In genomic region chr4:1238676-1239000, GRCh38 we compare ENCODE assay signal across 18 cellular contexts. TPM values are rescaled to one million over a fixed set of nuclear protein-coding genes. Genes with fewer than 3 reads are reported as not detected.
DNase-seq lines count a peak whose midpoint lies in the region; ATAC-seq and TF ChIP-seq lines count a peak whose summit lies in the region.
"Had no signal": no experiment of that assay in that cellular context is flagged by ENCODE, and none has a peak within 500 bp of the region (broad histone marks: within the 10 kb centered on the region; RNA-seq: fewer than 3 reads in every experiment).

No MANE protein-coding gene starts in this region.

- intact Hi-C loops in left lung (cut with DNase I): no loop called here
- intact Hi-C loops in sigmoid colon (cut with DNase I): no loop called here

- ATAC-seq in left lung: no peak
- ATAC-seq in HG03442 (IDR thresholded peaks at IDR 0.05; ENCODE audit: unreplicated experiment): no peak
- ATAC-seq: stimulated activated naive CD8-positive, alpha-beta T cell treated with anti-CD3 and anti-CD28 coated beads, Interleukin-15, Interleukin-2, amounts not matched to agents 100 U/mL and 50 U/mL, for 24 hours had no signal

- TF ChIP-seq EP300 in sigmoid colon (IDR thresholded peaks at IDR 0.05): no peak

- H3K27me3 ChIP-seq in GM06990 (replicated peaks; ENCODE audit: control insufficient read depth, insufficient read depth, low read length) (no peaks in the 10 kb centered on the region), H7 (ENCODE audit: control insufficient read depth, insufficient read depth, low read length) (no peaks in the 10 kb centered on the region), left lung (no peaks in the 10 kb centered on the region), sigmoid colon (no peaks in the 10 kb centered on the region)
- H3K27me3 ChIP-seq: hepatocyte, tibial nerve had no signal

- no peak for TF ChIP-seq CTCF in GM06990 (IDR thresholded peaks at IDR 0.05; ENCODE audit: insufficient read depth, low read length, poor library complexity, severe bottlenecking)
- TF ChIP-seq CTCF in left lung (IDR thresholded peaks at IDR 0.05): no peak
- TF ChIP-seq CTCF in sigmoid colon (IDR thresholded peaks at IDR 0.05): no peak

- TF ChIP-seq POLR2A in sigmoid colon (IDR thresholded peaks at IDR 0.05): no peak

- H3K9me3 ChIP-seq in left lung (no peaks in the 10 kb centered on the region), sigmoid colon (no peaks in the 10 kb centered on the region)
- H3K9me3 ChIP-seq: tibial nerve had no signal

- H3K36me3 ChIP-seq in GM06990 (ENCODE audit: control insufficient read depth, insufficient read depth, low read length): peaks cover 40% of the 10 kb centered on the region
- H3K36me3 ChIP-seq in H7 (replicated peaks; ENCODE audit: control insufficient read depth, insufficient read depth, low read length): peaks cover 14% of the 10 kb centered on the region
- peaks cover 0 to 67% of the 10 kb centered on the region in 2 donors for H3K36me3 ChIP-seq in left lung
- peaks cover 0 to 73% (median 50%) of the 10 kb centered on the region in 4 donors for H3K36me3 ChIP-seq in sigmoid colon

- WGBS in sigmoid colon, 2 donors: 95 to 96% methylated on average over 12 of the region's 12 CpGs

- no peak overlapping the region for H3K4me3 ChIP-seq in GM06990 (replicated peaks; ENCODE audit: low read depth, low read length)
- H3K4me3 ChIP-seq in H7 (ENCODE audit: insufficient read depth, low read depth, low read length): no peak overlapping the region
- H3K4me3 ChIP-seq in left lung: no peak overlapping the region
- H3K4me3 ChIP-seq in sigmoid colon: no peak overlapping the region
- H3K4me3 ChIP-seq: hepatocyte, skin epidermis, tibial nerve had no signal

- peaks cover 12 to 38% of the 10 kb centered on the region in 2 donors for H3K4me1 ChIP-seq in left lung
- H3K4me1 ChIP-seq in sigmoid colon: peaks cover 0 to 42% (median 32%) of the 10 kb centered on the region in 4 donors
- H3K4me1 ChIP-seq: parathyroid adenoma had no signal

- H3K27ac ChIP-seq in left lung (no peak overlapping the region), sigmoid colon (no peak overlapping the region)
- H3K27ac ChIP-seq: epithelial cell of prostate, hepatocyte, parathyroid adenoma had no signal

- DNase-seq in GM06990 (ENCODE audit: extremely low read depth, insufficient read length) (peak; percentile 11), H7 (peak; percentile 57), left lung (peak; percentile 20 to 54), sigmoid colon (peak; percentile 54), AG08395 (ENCODE audit: low spot score) (no peak), SHP77 (lab: John Stamatoyannopoulos, UW) (no peak)
- DNase-seq: activated CD4-positive, alpha-beta T cell treated with anti-CD3 and anti-CD28 coated beads for 1 hour; NCI-H1105 treated with DMSO at 0.1 percent for 48 hours; NCI-H2081 treated with DMSO at 0.1 percent for 48 hours; stimulated activated CD4-positive, alpha-beta T cell treated with anti-CD3 and anti-CD28 coated beads, Interleukin-2, amount 100 ng/mL, for 48 hours; stimulated activated naive CD8-positive, alpha-beta T cell treated with anti-CD3 and anti-CD28 coated beads, Interleukin-15, Interleukin-2, amounts not matched to agents 100 U/mL and 50 U/mL, for 24 hours; SW 1271 had no signal

RNA-seq across cellular contexts. Expression of gene CTBP1, which starts 10.3 kb away (rescaled TPM):
- 267 and 360 TPM in 2 replicates for total RNA-seq in H7 (2014; rRNA removed; shearing (Covaris generic))
- total RNA-seq in left lung (100 to 1,000 TPM; 146 to 167 TPM), sigmoid colon (100 to 1,000 TPM in 3 of 4 donors, 10 to 100 TPM in 1; 98.9 to 160 (median 129) TPM)
- polyA plus RNA-seq in sigmoid colon: 100 to 1,000 TPM in 1 of 3 donors, 10 to 100 TPM in 2; 67.9 to 162 (median 71.4) TPM

RNA-seq across cellular contexts. Expression of gene MAEA, which starts 51.1 kb away (rescaled TPM):
- total RNA-seq in H7 (2014; rRNA removed; shearing (Covaris generic)): 65.4 and 80.6 TPM in 2 replicates
- total RNA-seq in left lung (10 to 100 TPM; 43.8 to 56.3 TPM), sigmoid colon (10 to 100 TPM; 44.2 to 56.2 (median 49.6) TPM)
- 10 to 100 TPM; 51.1 to 89.8 (median 80.0) TPM for polyA plus RNA-seq in sigmoid colon

Comparison
In these comparisons a context has a peak if more than half of its experiments do, and no peak if none do; other contexts are left out.
1. DNase-seq: peak in GM06990 (single experiment), H7 (single experiment), left lung (2 of 2) and sigmoid colon (single experiment); none in AG08395 (single experiment) and SHP77 (0 of 2).